Comparison of ENCODE assay signal across 13 cellular contexts in the genomic region with DNA sequence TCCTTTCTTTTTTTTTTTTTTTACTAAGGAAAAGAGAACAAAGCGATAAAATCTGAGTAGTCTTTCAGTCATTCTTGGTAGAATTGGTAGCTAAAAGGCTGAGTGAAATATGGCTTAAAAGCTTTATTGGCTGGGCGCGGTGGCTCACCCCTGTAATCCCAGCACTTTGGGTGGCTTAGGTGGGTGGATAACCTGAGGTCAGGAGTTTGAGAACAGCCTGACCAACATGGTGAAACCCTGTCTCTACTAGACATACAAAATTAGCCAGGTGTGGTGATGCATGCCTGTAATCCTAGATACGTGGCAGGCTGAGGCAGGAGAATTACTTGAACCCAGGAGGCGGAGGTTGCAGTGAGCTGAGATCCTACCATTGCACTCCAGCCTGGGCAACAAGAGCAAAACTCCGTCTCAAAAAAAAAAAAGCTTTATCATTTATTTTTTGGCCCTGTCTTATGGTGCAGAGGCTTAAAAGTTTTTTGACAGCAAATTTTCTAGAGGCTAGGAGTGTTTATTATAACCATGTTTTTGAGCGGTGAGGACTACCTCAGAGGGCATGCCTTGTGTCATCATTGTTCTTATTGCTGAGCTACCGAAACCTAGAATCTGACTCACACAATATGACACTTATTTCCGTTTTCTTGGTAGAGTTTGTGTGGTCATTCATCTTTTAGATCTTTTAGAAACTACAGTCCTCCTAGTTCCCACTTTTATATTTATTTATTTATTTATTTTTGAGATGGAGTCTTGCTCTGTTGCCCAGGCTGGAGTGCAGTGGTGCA. TPM values are rescaled to one million over a fixed set of nuclear protein-coding genes. Genes with fewer than 3 reads are reported as not detected.
A peak's percentile ranks its signal among the peaks of the same experiment; 100 is the strongest.
DNase-seq lines count a peak whose midpoint lies in the region; FAIRE-seq and TF ChIP-seq lines count a peak whose summit lies in the region.
"Had no signal": no experiment of that assay in that cellular context is flagged by ENCODE, and none has a peak within 500 bp of the region (broad histone marks: within the 10 kb centered on the region; RNA-seq: fewer than 3 reads in every experiment).

No MANE protein-coding gene starts in this region.

- TF ChIP-seq CTCF in neutrophil (IDR thresholded peaks at IDR 0.05): no peak

- H3K27ac ChIP-seq in neutrophil: peak overlapping the region; percentile 62
- H3K27ac ChIP-seq: HL-60 had no signal

- FAIRE-seq in H54 (lab: Jason Lieb, UNC): peak; percentile 67

- peak; percentile 16 for DNase-seq in H54 (ENCODE audit: insufficient read length, low spot score)
- DNase-seq in MV-4-11 (lab: John Stamatoyannopoulos, UW): peak; percentile 90
- peak; percentile 56 for DNase-seq in dermis blood vessel endothelial cell
- no peak for DNase-seq in SK-N-DZ (ENCODE audit: low spot score)
- DNase-seq in NCI-H510A (lab: John Stamatoyannopoulos, UW): no peak
- DNase-seq in ecto neural progenitor cell (ENCODE audit: low spot score): no peak
- DNase-seq: activated naive CD4-positive, alpha-beta T cell treated with anti-CD3 and anti-CD28 coated beads, Interleukin-2, amount 50 U/mL, for 16 hours; DMS 273 treated with DMSO at 0.1 percent for 48 hours; effector memory CD8-positive, alpha-beta T cell; NCI-H146 had no signal

- H3K4me3 ChIP-seq in neutrophil (ENCODE audit: low read depth in 1 of 2, low read length in 1 of 2): no peak overlapping the region
- H3K4me3 ChIP-seq: skin epidermis had no signal

- peaks cover 4% of the 10 kb centered on the region for H3K36me3 ChIP-seq in neutrophil

- no peaks in the 10 kb centered on the region for H3K27me3 ChIP-seq in neutrophil

- peaks cover 44 to 48% of the 10 kb centered on the region in 2 experiments for H3K4me1 ChIP-seq in neutrophil (ENCODE audit: control insufficient read depth in 1 of 2, insufficient read depth in 1 of 2, low read depth in 1 of 2, low read length in 1 of 2)

- H3K9me3 ChIP-seq in neutrophil: no peaks in the 10 kb centered on the region

- no peak for TF ChIP-seq POLR2A in H54 (IDR thresholded peaks at IDR 0.05; ENCODE audit: low read depth, low read length)

RNA-seq across cellular contexts. Expression of gene KIF1B, which starts 41.1 kb away (rescaled TPM):
- total RNA-seq in dermis blood vessel endothelial cell: 39.5 and 71.1 TPM in 2 replicates
- polyA plus RNA-seq in SK-N-DZ (2014; cell fraction: cytosol; rRNA removed): 21.7 and 21.8 TPM in 2 replicates
- 12.3 and 19.5 TPM in 2 replicates for polyA plus RNA-seq in SK-N-DZ (2014; cell fraction: nucleus; rRNA removed)

Comparison
In these comparisons a context has a peak if more than half of its experiments do, and no peak if none do; other contexts are left out.
1. DNase-seq: peak in H54 (single experiment), MV-4-11 (single experiment) and dermis blood vessel endothelial cell (single experiment); none in SK-N-DZ (single experiment), NCI-H510A (single experiment) and ecto neural progenitor cell (single experiment).